8 cellular contexts compared by ENCODE assay signal in the genomic region with DNA sequence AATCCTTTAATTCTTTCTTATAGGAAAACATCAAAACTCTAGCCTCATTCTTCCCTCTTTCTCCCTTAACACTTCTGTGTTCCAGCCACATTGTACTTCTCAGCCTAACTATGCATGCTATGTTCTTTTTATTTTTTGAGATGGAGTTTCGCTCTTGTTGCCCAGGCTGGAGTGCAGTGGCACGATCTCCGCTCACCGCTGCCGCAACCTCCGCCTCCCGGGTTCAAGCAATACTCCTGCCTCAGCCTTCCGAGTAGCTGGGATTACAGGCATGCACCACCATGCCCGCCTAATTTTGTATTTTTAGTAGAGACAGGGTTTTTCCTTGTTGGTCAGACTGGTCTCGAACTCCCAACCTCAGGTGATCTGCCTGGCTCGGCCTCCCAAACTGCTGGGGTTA. TPM values are rescaled to one million over a fixed set of nuclear protein-coding genes. Genes with fewer than 3 reads are reported as not detected.
DNase-seq lines count a peak whose midpoint lies in the region; ATAC-seq, FAIRE-seq and TF ChIP-seq lines count a peak whose summit lies in the region.
"Not testable (repeated sequence)": the region's sequence is repeated elsewhere in the genome, so short reads cannot be mapped to it uniquely, and the experiment has no call there.

No MANE protein-coding gene starts in this region.

- ATAC-seq in HCT116: not testable (repeated sequence)
- ATAC-seq in lower lobe of right lung: peak in 1 of 2 donors; percentile 38
- ATAC-seq in upper lobe of right lung: peak; percentile 13

- not testable (repeated sequence) for TF ChIP-seq RAD21 in HCT116 (IDR thresholded peaks at IDR 0.05; ENCODE audit: low read depth)

- 96 to 99% (median 97%) methylated on average over 11 of the region's 11 CpGs for WGBS in adrenal gland, 4 donors

- H3K27me3 ChIP-seq in ACC112 (ENCODE audit: insufficient read depth, low read length); HCT116 (ENCODE audit: insufficient read depth, low read length); SJSA1 (replicated peaks); adrenal gland; endothelial cell of umbilical vein (ENCODE audit: control insufficient read depth in 2 of 2, insufficient read depth in 2 of 2, low read length in 2 of 2); lower lobe of right lung (ENCODE audit: low read depth); rectal smooth muscle tissue (ENCODE audit: control insufficient read depth, insufficient read depth, low read length); upper lobe of right lung: not testable (repeated sequence)

- H3K9me3 ChIP-seq in HCT116 (ENCODE audit: control insufficient read depth in 1 of 2, insufficient read depth in 1 of 2, low read depth in 1 of 2, low read length in 2 of 2); SJSA1 (replicated peaks); adrenal gland (replicated peaks in 1 of 3); endothelial cell of umbilical vein (replicated peaks; ENCODE audit: control insufficient read depth, insufficient read depth, low read length); lower lobe of right lung; upper lobe of right lung: not testable (repeated sequence)

- H3K9ac ChIP-seq in HCT116 (ENCODE audit: low read length): peak overlapping the region; percentile 32; the same call in 1 of the 2 replicates
- H3K9ac ChIP-seq in endothelial cell of umbilical vein (replicated peaks; ENCODE audit: extremely low read depth, insufficient read depth, low read length): peak overlapping the region; percentile 66
- not testable (repeated sequence) for H3K9ac ChIP-seq in rectal smooth muscle tissue (ENCODE audit: low read length)

- RAD21 ChIA-PET in HCT116 (lab: Charles Lee; ENCODE audit: low non-redundant PET in 1 of 2, low total read pairs in 2 of 2, uncharacterized antibody in 2 of 2, unreplicated experiment in 2 of 2): not testable (repeated sequence)

- POLR2A ChIA-PET in HCT116 (lab: Charles Lee): not testable (repeated sequence)
- POLR2A ChIA-PET in endothelial cell of umbilical vein (lab: Charles Lee): interaction anchor here (0.6 kb wide), 1 partner anchor 81 kb away, joined by 6 read pairs; no protein-coding TSS in a partner anchor

- H3K4me1 ChIP-seq in ACC112 (ENCODE audit: control insufficient read depth, insufficient read depth, low read length, unreplicated experiment) (peaks cover 65% of the 10 kb centered on the region), HCT116 (ENCODE audit: control insufficient read depth in 1 of 2, insufficient read depth in 2 of 2, low read length in 2 of 2) (peaks cover 28 to 52% of the 10 kb centered on the region in 2 experiments), SJSA1 (replicated peaks) (peaks cover 68% of the 10 kb centered on the region), adrenal gland (replicated peaks in 1 of 2) (peaks cover 0 to 25% of the 10 kb centered on the region in 2 donors), endothelial cell of umbilical vein (ENCODE audit: control insufficient read depth, extremely low read depth, insufficient read depth, low read length) (peaks cover 49% of the 10 kb centered on the region), lower lobe of right lung (peaks cover 25% of the 10 kb centered on the region), upper lobe of right lung (peaks cover 24% of the 10 kb centered on the region)
- not testable (repeated sequence) for H3K4me1 ChIP-seq in rectal smooth muscle tissue (ENCODE audit: control insufficient read depth, insufficient read depth, low read length)

- not testable (repeated sequence) for FAIRE-seq in endothelial cell of umbilical vein (lab: Jason Lieb, UNC)

- not testable (repeated sequence) for DNase-seq in HCT116 (ENCODE audit: low read depth, low spot score); SJSA1 (ENCODE audit: low read depth in 1 of 2, low spot score in 2 of 2); adrenal gland; endothelial cell of umbilical vein (ENCODE audit: low read depth, low spot score); lower lobe of right lung; upper lobe of right lung

- H3K27ac ChIP-seq in ACC112 (ENCODE audit: low read depth, low read length) (peak overlapping the region; percentile 93), HCT116 (ENCODE audit: low read depth, low read length) (peak overlapping the region; percentile 75), SJSA1 (peak overlapping the region; percentile 95), adrenal gland (peak overlapping the region in 3 of 5 donors; percentile 40 to 55 (median 50)), endothelial cell of umbilical vein (ENCODE audit: insufficient read depth, low read depth, low read length) (peak overlapping the region; percentile 93), lower lobe of right lung (peak overlapping the region; percentile 51), rectal smooth muscle tissue (ENCODE audit: low read depth, low read length) (peak overlapping the region; percentile 4), upper lobe of right lung (peak overlapping the region; percentile 49)

- intact Hi-C loops in HCT116 (cut with micrococcal nuclease); adrenal gland (cut with DNase I); lower lobe of right lung (cut with DNase I); upper lobe of right lung (cut with DNase I): not testable (repeated sequence)
- intact Hi-C loops in endothelial cell of umbilical vein (cut with micrococcal nuclease): loop anchor here (5.0 kb wide), 1 partner anchor 277 kb away; no protein-coding TSS in a partner anchor

- not testable (repeated sequence) for H2AFZ ChIP-seq in ACC112 (ENCODE audit: low read length, unreplicated experiment); HCT116 (ENCODE audit: low read depth, low read length, poor library complexity, severe bottlenecking); endothelial cell of umbilical vein (ENCODE audit: low read depth, low read length)

- not testable (repeated sequence) for TF ChIP-seq POLR2A in HCT116 (IDR thresholded peaks at IDR 0.05; ENCODE audit: borderline replicate concordance, extremely low read depth, insufficient read depth, insufficient read length); adrenal gland (IDR thresholded peaks at IDR 0.05); endothelial cell of umbilical vein (IDR thresholded peaks at IDR 0.05; ENCODE audit: low read depth, low read length)

- not testable (repeated sequence) for H3K9me1 ChIP-seq in endothelial cell of umbilical vein (replicated peaks; ENCODE audit: control insufficient read depth, extremely low read depth, insufficient read depth, low read length)

- not testable (repeated sequence) for H3K4me3 ChIP-seq in ACC112 (ENCODE audit: low read depth, low read length); HCT116 (replicated peaks in 1 of 2; ENCODE audit: low read depth in 1 of 2, low read length in 2 of 2); SJSA1; adrenal gland; endothelial cell of umbilical vein (replicated peaks in 1 of 3; ENCODE audit: insufficient read depth in 1 of 3, low read depth in 1 of 3, low read length in 3 of 3); lower lobe of right lung; rectal smooth muscle tissue (ENCODE audit: low read length); upper lobe of right lung

- dilution Hi-C loops in endothelial cell of umbilical vein (cut with MboI; ENCODE audit: extremely low pct_ligation_motif_present, low sequenced_read_pairs): not testable (repeated sequence)

- H3K36me3 ChIP-seq in ACC112 (ENCODE audit: insufficient read depth, low read length) (peaks cover 56% of the 10 kb centered on the region), HCT116 (ENCODE audit: control insufficient read depth in 1 of 2, insufficient read depth in 2 of 2, low read length in 2 of 2) (peaks cover 48 to 73% of the 10 kb centered on the region in 2 experiments), SJSA1 (peaks cover 85% of the 10 kb centered on the region), adrenal gland (replicated peaks in 1 of 2) (peaks cover 0 to 43% of the 10 kb centered on the region in 2 donors), endothelial cell of umbilical vein (ENCODE audit: control insufficient read depth in 2 of 2, extremely low read depth in 1 of 2, insufficient read depth in 2 of 2, low read length in 2 of 2) (peaks cover 8 to 28% of the 10 kb centered on the region in 2 experiments), lower lobe of right lung (peaks cover 51% of the 10 kb centered on the region), rectal smooth muscle tissue (ENCODE audit: control insufficient read depth, insufficient read depth, low read length) (peaks cover 31% of the 10 kb centered on the region), upper lobe of right lung (peaks cover 58% of the 10 kb centered on the region)

- not testable (repeated sequence) for BruUV-seq in HCT116 (replicated peaks; lab: Mats Ljungman, UMichigan)
- TSS peak; percentile 5 for BruUV-seq in endothelial cell of umbilical vein (replicated peaks; lab: Mats Ljungman, UMichigan)

- H3K4me2 ChIP-seq in HCT116 (ENCODE audit: low read length): peak overlapping the region; percentile 57; the same call in 1 of the 2 replicates
- H3K4me2 ChIP-seq in endothelial cell of umbilical vein (ENCODE audit: insufficient read depth, low read length): peak overlapping the region; percentile 80

- H3K79me2 ChIP-seq in ACC112 (ENCODE audit: control insufficient read depth, insufficient read depth, low read length, unreplicated experiment) (peaks cover 44% of the 10 kb centered on the region), HCT116 (ENCODE audit: insufficient read depth, low read length) (peaks cover 80% of the 10 kb centered on the region), endothelial cell of umbilical vein (ENCODE audit: control insufficient read depth, insufficient read depth, low read length) (peaks cover 50% of the 10 kb centered on the region)

- not testable (repeated sequence) for H3K9me2 ChIP-seq in HCT116 (ENCODE audit: insufficient read depth)

- not testable (repeated sequence) for H4K20me1 ChIP-seq in HCT116 (ENCODE audit: insufficient read depth); endothelial cell of umbilical vein (replicated peaks; ENCODE audit: control insufficient read depth, extremely low read depth, insufficient read depth, low read length)

- CTCF ChIA-PET in HCT116 (lab: Charles Lee): not testable (repeated sequence)
- CTCF ChIA-PET in endothelial cell of umbilical vein (lab: Charles Lee): interaction anchor here (1.4 to 5.3 kb wide), 6 partner anchors 16 to 156 kb away, joined by 5 to 25 read pairs (median 8); no protein-coding TSS in a partner anchor

- not testable (repeated sequence) for TF ChIP-seq CTCF in HCT116 (IDR thresholded peaks at IDR 0.05 in 2 of 3, conservative IDR thresholded peaks at IDR 0.05 in 1 of 3; ENCODE audit: borderline replicate concordance in 1 of 3, insufficient read depth in 1 of 3, low read depth in 2 of 3, low read length in 2 of 3); adrenal gland (IDR thresholded peaks at IDR 0.05); endothelial cell of umbilical vein (IDR thresholded peaks at IDR 0.05; ENCODE audit: extremely low read depth in 1 of 2, insufficient read depth in 1 of 2, low read depth in 1 of 2, low read length in 2 of 2); lower lobe of right lung (IDR thresholded peaks at IDR 0.05); upper lobe of right lung (IDR thresholded peaks at IDR 0.05)

RNA-seq across cellular contexts. Expression of a gene that starts 7.2 kb away (rescaled TPM):
- total RNA-seq in HCT116 (2021; ENCODE audit: unreplicated experiment): 103 TPM
- 47.9 and 52.6 TPM in 2 replicates for polyA plus RNA-seq in HCT116 (2012)
- 86.1 and 148 TPM in 2 replicates for total RNA-seq in SJSA1 (2014; rRNA removed; shearing (Covaris generic))
- total RNA-seq in adrenal gland: 10 to 100 TPM; 28.8 to 61.0 (median 44.7) TPM
- polyA plus RNA-seq in adrenal gland: 10 to 100 TPM; 31.6 to 70.3 (median 34.0) TPM
- total RNA-seq in endothelial cell of umbilical vein: 74.6 and 75.2 TPM in 2 replicates
- 52.5 and 73.4 TPM in 2 replicates for polyA plus RNA-seq in endothelial cell of umbilical vein
- 71.1 and 74.7 TPM in 2 replicates for polyA plus RNA-seq in endothelial cell of umbilical vein (2011; cell fraction: cytosol; rRNA removed)
- 190 and 261 TPM in 2 replicates for polyA plus RNA-seq in endothelial cell of umbilical vein (2011; cell fraction: nucleus; rRNA removed)
- 71.0 and 96.4 TPM in 2 replicates for polyA plus RNA-seq in endothelial cell of umbilical vein (2012)
- 51.8 and 75.8 TPM in 2 replicates for polyA minus RNA-seq in endothelial cell of umbilical vein
- 33.4 TPM for polyA minus RNA-seq in endothelial cell of umbilical vein (2011; cell fraction: cytosol; rRNA and poly(A)+ RNA removed)
- polyA minus RNA-seq in endothelial cell of umbilical vein (2011; cell fraction: nucleus; rRNA and poly(A)+ RNA removed): 80.8 and 105 TPM in 2 replicates
- total RNA-seq in lower lobe of right lung: 45.1 TPM
- 59.6 TPM for total RNA-seq in upper lobe of right lung

RNA-seq across cellular contexts. Expression of a gene that starts 34.9 kb away (rescaled TPM):
- total RNA-seq in HCT116 (2021; ENCODE audit: unreplicated experiment) (3.9 TPM), adrenal gland (10 to 100 TPM in 3 of 8 donors, 1 to 10 TPM in 5; 2.1 to 11.5 (median 7.9) TPM), endothelial cell of umbilical vein (5.3 and 6.0 TPM in 2 replicates), lower lobe of right lung (11.0 TPM), upper lobe of right lung (14.4 TPM)
- polyA plus RNA-seq in HCT116 (2012): 1.6 and 2.5 TPM in 2 replicates
- total RNA-seq in SJSA1 (2014; rRNA removed; shearing (Covaris generic)): 6.5 and 10.6 TPM in 2 replicates
- polyA plus RNA-seq in adrenal gland (1 to 10 TPM; 1.2 to 7.6 (median 6.9) TPM), endothelial cell of umbilical vein (3.3 and 3.7 TPM in 2 replicates)
- 3.6 and 4.2 TPM in 2 replicates for polyA plus RNA-seq in endothelial cell of umbilical vein (2011; cell fraction: cytosol; rRNA removed)
- 8.6 and 9.6 TPM in 2 replicates for polyA plus RNA-seq in endothelial cell of umbilical vein (2011; cell fraction: nucleus; rRNA removed)
- 4.7 and 6.3 TPM in 2 replicates for polyA plus RNA-seq in endothelial cell of umbilical vein (2012)
- polyA minus RNA-seq in endothelial cell of umbilical vein: 5.0 and 5.7 TPM in 2 replicates
- 0.72 TPM for polyA minus RNA-seq in endothelial cell of umbilical vein (2011; cell fraction: cytosol; rRNA and poly(A)+ RNA removed)
- 14.3 and 15.0 TPM in 2 replicates for polyA minus RNA-seq in endothelial cell of umbilical vein (2011; cell fraction: nucleus; rRNA and poly(A)+ RNA removed)

Comparison
In these comparisons a context has a peak if more than half of its experiments do, and no peak if none do; other contexts are left out.
1. H3K27ac ChIP-seq: peak in every context shown above with its lines; median percentile 95 in SJSA1; 93 in ACC112; 93 in endothelial cell of umbilical vein; 75 in HCT116; 51 in lower lobe of right lung; 50 in adrenal gland; 49 in upper lobe of right lung; 4 in rectal smooth muscle tissue.